Comparison of ENCODE assay signal across 25 cellular contexts in genomic region chr7:140298213-140298612, GRCh38.
"Had no signal": no experiment of that assay in that cellular context is flagged by ENCODE, and none has a peak within 500 bp of the region (broad histone marks: within the 10 kb centered on the region; RNA-seq: fewer than 3 reads in every experiment).

No MANE protein-coding gene starts in this region.

- H3K9me3 Mint-ChIP-seq: activated CD4-positive, alpha-beta T cell treated with anti-CD3 and anti-CD28 coated beads, Interleukin-2, amount 10 ng/mL, durations not matched to agents 24 days and 14 days; activated CD8-positive, alpha-beta T cell treated with anti-CD3 and anti-CD28 coated beads for 36 hours; activated naive CD4-positive, alpha-beta T cell treated with anti-CD3 and anti-CD28 coated beads for 36 hours; activated naive CD4-positive, alpha-beta T cell treated with anti-CD3 and anti-CD28 coated beads, Interleukin-2, amount 50 U/mL, for 72 hours; activated T-cell treated with anti-CD3 and anti-CD28 coated beads, Interleukin-2, amount 50 U/mL, for 72 hours; activated T-helper 17 cell treated with anti-CD3 and anti-CD28 coated beads, Interleukin-2, amount 50 U/mL, for 72 hours; brain; T-helper 1 cell treated with Interleukin-12 subunit alpha and Interleukin-12 subunit beta and Interleukin-4 antibody, amounts not matched to agents 30 μg/mL and 1 μg/mL, for 36 hours; T-helper 2 cell treated with Interferon-gamma antibody and Interleukin-4, amounts not matched to agents 5 μg/mL and 100 μg/mL, for 36 hours had no signal

- H3K27me3 Mint-ChIP-seq: activated CD4-positive, alpha-beta T cell treated with anti-CD3 and anti-CD28 coated beads, Interleukin-2, amount 10 ng/mL, durations not matched to agents 24 days and 14 days; activated CD8-positive, alpha-beta T cell treated with anti-CD3 and anti-CD28 coated beads for 36 hours; activated T-helper 17 cell treated with anti-CD3 and anti-CD28 coated beads, Interleukin-2, amount 50 U/mL, for 72 hours had no signal

- ATAC-seq: activated CD8-positive, alpha-beta T cell treated with anti-CD3 and anti-CD28 coated beads for 36 hours; activated naive CD4-positive, alpha-beta T cell treated with anti-CD3 and anti-CD28 coated beads, Interleukin-2, amount 50 U/mL, for 72 hours; activated T-cell treated with anti-CD3 and anti-CD28 coated beads, Interleukin-2, amount 50 U/mL, for 72 hours; activated T-helper 17 cell treated with anti-CD3 and anti-CD28 coated beads, Interleukin-2, amount 50 U/mL, for 72 hours; Panc1 had no signal

- H3K36me3 ChIP-seq: SJCRH30 had no signal

- H3K4me3 Mint-ChIP-seq: activated CD4-positive, alpha-beta T cell treated with anti-CD3 and anti-CD28 coated beads, Interleukin-2, amount 10 ng/mL, durations not matched to agents 24 days and 14 days; activated CD8-positive, alpha-beta T cell treated with anti-CD3 and anti-CD28 coated beads for 36 hours; activated naive CD4-positive, alpha-beta T cell treated with anti-CD3 and anti-CD28 coated beads for 36 hours; activated T-cell treated with anti-CD3 and anti-CD28 coated beads, Interleukin-2, amount 50 U/mL, for 72 hours; activated T-helper 17 cell treated with anti-CD3 and anti-CD28 coated beads, Interleukin-2, amount 50 U/mL, for 72 hours; brain; T-helper 1 cell treated with Interleukin-12 subunit alpha and Interleukin-12 subunit beta and Interleukin-4 antibody, amounts not matched to agents 30 μg/mL and 1 μg/mL, for 36 hours; T-helper 2 cell treated with Interferon-gamma antibody and Interleukin-4, amounts not matched to agents 5 μg/mL and 100 μg/mL, for 36 hours had no signal

- DNase-seq: activated CD4-positive, alpha-beta T cell treated with anti-CD3 and anti-CD28 coated beads, Interleukin-2, amount 10 ng/mL, durations not matched to agents 24 days and 14 days; activated CD4-positive, alpha-beta T cell treated with anti-CD3 and anti-CD28 coated beads, Interleukin-2, amount 50 U/mL, for 4 hours; activated CD8-positive, alpha-beta T cell treated with anti-CD3 and anti-CD28 coated beads for 36 hours; activated gamma-delta T cell treated with Interleukin-2 at 50 U/mL for 16 hours; activated naive CD4-positive, alpha-beta T cell treated with anti-CD3 and anti-CD28 coated beads for 36 hours; activated T-cell treated with anti-CD3 and anti-CD28 coated beads, Interleukin-2, amount 50 U/mL, for 1 hour; activated T-cell treated with anti-CD3 and anti-CD28 coated beads, Interleukin-2, amount 50 U/mL, for 72 hours; anterior cingulate cortex; central memory CD4-positive, alpha-beta T cell; NCI-H1105; NCI-H1417 treated with DMSO at 0.1 percent for 48 hours; NCI-H187 treated with DMSO at 0.1 percent for 48 hours; NCI-H2081; NCI-H345; NCI-H524 treated with DMSO at 0.1 percent for 48 hours; SHP77; SJCRH30 had no signal

- H3K4me1 Mint-ChIP-seq: activated T-helper 17 cell treated with anti-CD3 and anti-CD28 coated beads, Interleukin-2, amount 50 U/mL, for 72 hours; brain had no signal

- H3K27ac ChIP-seq: SJCRH30, SK-N-MC had no signal

- H3K27ac Mint-ChIP-seq: activated CD4-positive, alpha-beta T cell treated with anti-CD3 and anti-CD28 coated beads, Interleukin-2, amount 10 ng/mL, durations not matched to agents 24 days and 14 days; activated CD8-positive, alpha-beta T cell treated with anti-CD3 and anti-CD28 coated beads for 36 hours; activated naive CD4-positive, alpha-beta T cell treated with anti-CD3 and anti-CD28 coated beads for 36 hours; activated naive CD4-positive, alpha-beta T cell treated with anti-CD3 and anti-CD28 coated beads, Interleukin-2, amount 50 U/mL, for 72 hours; activated T-cell treated with anti-CD3 and anti-CD28 coated beads, Interleukin-2, amount 50 U/mL, for 72 hours; activated T-helper 17 cell treated with anti-CD3 and anti-CD28 coated beads, Interleukin-2, amount 50 U/mL, for 72 hours; brain; T-helper 1 cell treated with Interleukin-12 subunit alpha and Interleukin-12 subunit beta and Interleukin-4 antibody, amounts not matched to agents 30 μg/mL and 1 μg/mL, for 36 hours; T-helper 2 cell treated with Interferon-gamma antibody and Interleukin-4, amounts not matched to agents 5 μg/mL and 100 μg/mL, for 36 hours had no signal

- H3K9me3 ChIP-seq: SJCRH30 had no signal

- FAIRE-seq: TTC549 had no signal

- H3K4me1 ChIP-seq: SJCRH30 had no signal

- H3K4me3 ChIP-seq: SJCRH30, SK-N-MC had no signal

- H3K36me3 Mint-ChIP-seq: activated naive CD4-positive, alpha-beta T cell treated with anti-CD3 and anti-CD28 coated beads, Interleukin-2, amount 50 U/mL, for 72 hours had no signal
